In the genomic region with DNA sequence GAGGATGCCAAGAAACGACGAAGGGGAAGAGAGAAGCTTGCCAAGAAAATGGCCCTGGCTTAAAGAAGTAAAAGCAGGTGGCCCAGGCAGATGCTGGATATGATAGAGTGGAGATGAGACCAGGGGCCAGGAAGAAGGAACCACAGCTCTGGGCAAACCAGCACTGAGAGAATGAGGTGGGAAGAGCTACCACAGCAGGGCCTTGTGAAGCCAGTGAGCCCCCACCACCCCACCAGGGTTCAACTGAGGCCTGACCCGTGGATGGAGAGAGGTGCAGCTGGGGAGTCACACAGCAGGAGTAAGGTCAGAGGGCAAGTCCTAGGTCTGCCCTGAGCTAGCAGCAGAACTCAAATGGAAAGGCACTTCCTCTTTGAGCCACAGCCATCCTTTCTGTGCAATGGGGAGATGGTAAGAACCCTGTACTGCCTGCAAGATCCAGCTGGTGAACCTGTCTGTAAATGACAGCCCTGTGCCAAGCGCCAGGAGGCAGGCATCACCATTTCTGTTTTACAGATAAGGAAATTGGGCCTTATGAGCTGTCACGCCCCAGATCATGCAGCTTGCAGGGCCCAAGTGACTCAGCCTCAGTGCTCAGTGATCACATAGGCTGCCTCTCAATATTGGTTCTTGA, we compare ENCODE assay signal across 8 cellular contexts. TPM values are rescaled to one million over a fixed set of nuclear protein-coding genes. Genes with fewer than 3 reads are reported as not detected.
DNase-seq lines count a peak whose midpoint lies in the region; ATAC-seq and TF ChIP-seq lines count a peak whose summit lies in the region.

No MANE protein-coding gene starts in this region.

- H3K36me3 ChIP-seq in osteoblast (ENCODE audit: insufficient read depth, low read length): peaks cover 9% of the 10 kb centered on the region
- H3K36me3 ChIP-seq in H7 (replicated peaks; ENCODE audit: control insufficient read depth, insufficient read depth, low read length): no peaks in the 10 kb centered on the region

- H3K4me3 ChIP-seq in osteoblast (ENCODE audit: insufficient read depth, low read length) (no peak overlapping the region), H7 (ENCODE audit: insufficient read depth, low read depth, low read length) (no peak overlapping the region)

- H4K20me1 ChIP-seq in osteoblast (ENCODE audit: insufficient read depth, low read length): peaks cover 8% of the 10 kb centered on the region

- H3K9me3 Mint-ChIP-seq in activated naive CD4-positive, alpha-beta T cell treated with anti-CD3 and anti-CD28 coated beads, Interleukin-2, amount 50 U/mL, for 72 hours: no peaks in the 10 kb centered on the region

- H3K36me3 Mint-ChIP-seq in activated naive CD4-positive, alpha-beta T cell treated with anti-CD3 and anti-CD28 coated beads, Interleukin-2, amount 50 U/mL, for 72 hours: peaks cover 10 to 11% of the 10 kb centered on the region in 2 donors

- peaks cover 5% of the 10 kb centered on the region for H3K79me2 ChIP-seq in osteoblast (ENCODE audit: insufficient read depth, low read length)

- no peak for TF ChIP-seq CTCF in osteoblast (IDR thresholded peaks at IDR 0.05; ENCODE audit: extremely low read depth, low read depth, low read length)

- DNase-seq in DMS 273 (lab: John Stamatoyannopoulos, UW; ENCODE audit: unreplicated experiment): peak; percentile 76
- DNase-seq in RPMI8226: peak; percentile 43
- DNase-seq in activated naive CD4-positive, alpha-beta T cell treated with anti-CD3 and anti-CD28 coated beads, Interleukin-2, amount 50 U/mL, for 72 hours (ENCODE audit: low spot score in 2 of 2): peak in 1 of 2 donors; percentile 55
- DNase-seq in osteoblast (ENCODE audit: insufficient read length, low spot score, missing footprints): peak; percentile 87
- DNase-seq in H7: no peak
- no peak for DNase-seq in AG08396 (ENCODE audit: low spot score)
- DNase-seq in NCI-H187 treated with DMSO at 0.1 percent for 48 hours (lab: John Stamatoyannopoulos, UW): no peak
- no peak for DNase-seq in pons (ENCODE audit: low spot score)

- no peak overlapping the region for H3K27ac ChIP-seq in osteoblast (ENCODE audit: low read depth, low read length)

- no peaks in the 10 kb centered on the region for H3K27me3 ChIP-seq in osteoblast (ENCODE audit: insufficient read depth, low read length)
- H3K27me3 ChIP-seq in H7 (ENCODE audit: control insufficient read depth, insufficient read depth, low read length): no peaks in the 10 kb centered on the region

- peak; percentile 56 to 61 for ATAC-seq in activated naive CD4-positive, alpha-beta T cell treated with anti-CD3 and anti-CD28 coated beads, Interleukin-2, amount 50 U/mL, for 72 hours

- H2AFZ ChIP-seq in osteoblast (ENCODE audit: low read length): no peak overlapping the region

- H3K4me2 ChIP-seq in osteoblast (ENCODE audit: insufficient read depth, low read length): no peak overlapping the region

- H3K9me3 ChIP-seq in osteoblast (ENCODE audit: low read depth, low read length): no peaks in the 10 kb centered on the region

- H3K27ac Mint-ChIP-seq in activated naive CD4-positive, alpha-beta T cell treated with anti-CD3 and anti-CD28 coated beads, Interleukin-2, amount 50 U/mL, for 72 hours: peak overlapping the region; percentile 96 to 97

- peaks cover 30% of the 10 kb centered on the region for H3K4me1 ChIP-seq in osteoblast (ENCODE audit: insufficient read depth, low read length)

RNA-seq across cellular contexts. Expression of a gene that starts 8.5 kb away (rescaled TPM):
- 100 to 1,000 TPM; 261 to 364 TPM for total RNA-seq in activated naive CD4-positive, alpha-beta T cell treated with anti-CD3 and anti-CD28 coated beads, Interleukin-2, amount 50 U/mL, for 72 hours
- 29.2 and 30.8 TPM in 2 replicates for total RNA-seq in osteoblast
- total RNA-seq in H7 (2014; rRNA removed; shearing (Covaris generic)): 40.8 and 56.7 TPM in 2 replicates

RNA-seq across cellular contexts. Expression of a gene that starts 18.0 kb away (rescaled TPM):
- total RNA-seq in activated naive CD4-positive, alpha-beta T cell treated with anti-CD3 and anti-CD28 coated beads, Interleukin-2, amount 50 U/mL, for 72 hours: 10 to 100 TPM; 21.0 to 25.8 TPM
- 5.8 and 6.2 TPM in 2 replicates for total RNA-seq in osteoblast
- 13.4 and 14.6 TPM in 2 replicates for total RNA-seq in H7 (2014; rRNA removed; shearing (Covaris generic))

RNA-seq across cellular contexts. Expression of a gene that starts 29.3 kb away (rescaled TPM):
- total RNA-seq in activated naive CD4-positive, alpha-beta T cell treated with anti-CD3 and anti-CD28 coated beads, Interleukin-2, amount 50 U/mL, for 72 hours: 100 to 1,000 TPM; 343 to 698 TPM
- not detected in 2 replicates for total RNA-seq in osteoblast
- total RNA-seq in H7 (2014; rRNA removed; shearing (Covaris generic)): 5.1 and 8.3 TPM in 2 replicates

RNA-seq across cellular contexts. Expression of a gene that starts 54.4 kb away (rescaled TPM):
- 10 to 100 TPM; 26.9 to 92.3 TPM for total RNA-seq in activated naive CD4-positive, alpha-beta T cell treated with anti-CD3 and anti-CD28 coated beads, Interleukin-2, amount 50 U/mL, for 72 hours
- total RNA-seq in osteoblast: 8.0 and 9.1 TPM in 2 replicates
- 60.1 and 69.7 TPM in 2 replicates for total RNA-seq in H7 (2014; rRNA removed; shearing (Covaris generic))

Comparison
In these comparisons a context has a peak if more than half of its experiments do, and no peak if none do; other contexts are left out.
1. DNase-seq: peak in DMS 273 (single experiment), RPMI8226 (single experiment) and osteoblast (single experiment); none in H7 (single experiment), AG08396 (single experiment), NCI-H187 treated with DMSO at 0.1 percent for 48 hours (single experiment) and pons (single experiment).
2. RNA of a gene that starts 29.3 kb away (total RNA-seq): 343 to 698 TPM in activated naive CD4-positive, alpha-beta T cell treated with anti-CD3 and anti-CD28 coated beads, Interleukin-2, amount 50 U/mL, for 72 hours; 5.1 to 8.3 TPM in H7 and not detected in osteoblast; every median in the first group is over 10 times any median in the second.